Comparison of ENCODE assay signal across 10 cellular contexts in genomic region chr4:113979973-113980615, GRCh38. TPM values are rescaled to one million over a fixed set of nuclear protein-coding genes. Genes with fewer than 3 reads are reported as not detected.
DNase-seq lines count a peak whose midpoint lies in the region; ATAC-seq, FAIRE-seq and TF ChIP-seq lines count a peak whose summit lies in the region.
"Had no signal": no experiment of that assay in that cellular context is flagged by ENCODE, and none has a peak within 500 bp of the region (broad histone marks: within the 10 kb centered on the region; RNA-seq: fewer than 3 reads in every experiment).

No MANE protein-coding gene starts in this region.

- peak overlapping the region; percentile 45 for H2AFZ ChIP-seq in endothelial cell of umbilical vein (ENCODE audit: low read depth, low read length)

- TF ChIP-seq POLR2A in Peyer's patch (IDR thresholded peaks at IDR 0.05) = no peak
- TF ChIP-seq POLR2A in endothelial cell of umbilical vein (IDR thresholded peaks at IDR 0.05; ENCODE audit: low read depth, low read length) = no peak

- H4K20me1 ChIP-seq in endothelial cell of umbilical vein (replicated peaks; ENCODE audit: control insufficient read depth, extremely low read depth, insufficient read depth, low read length) = no peaks in the 10 kb centered on the region

- ATAC-seq in natural killer cell (no peak), HG02678 (IDR thresholded peaks at IDR 0.05; ENCODE audit: unreplicated experiment) (no peak), HG03108 (IDR thresholded peaks at IDR 0.05; ENCODE audit: unreplicated experiment) (no peak), GM18502 (IDR thresholded peaks at IDR 0.05; ENCODE audit: poor library complexity, unreplicated experiment) (no peak)

- intact Hi-C loops in endothelial cell of umbilical vein (cut with micrococcal nuclease) = loop anchor here (1.0 to 10.0 kb wide), 6 partner anchors 35 to 513 kb away; no protein-coding TSS in a partner anchor
- intact Hi-C loops in natural killer cell (cut with micrococcal nuclease) = loop anchor here (5.0 kb wide), 1 partner anchor 37 kb away; no protein-coding TSS in a partner anchor

- peak overlapping the region; percentile 94 for H3K4me3 Mint-ChIP-seq in natural killer cell

- H3K4me1 Mint-ChIP-seq in natural killer cell = peaks cover 21 to 33% of the 10 kb centered on the region in 2 donors

- POLR2A ChIA-PET in BJ (lab: Charles Lee) (interaction anchor here (0.6 to 0.8 kb wide), 2 partner anchors 21 to 41 kb away, joined by 3 to 4 read pairs; no protein-coding TSS in a partner anchor), endothelial cell of umbilical vein (lab: Charles Lee) (interaction anchor here (0.6 to 2.7 kb wide), 7 partner anchors 21 to 637 kb away, joined by 3 to 16 read pairs (median 4); no protein-coding TSS in a partner anchor)

- no peak for FAIRE-seq in endothelial cell of umbilical vein (lab: Jason Lieb, UNC)
- FAIRE-seq: GM18507 had no signal

- H3K9me3 ChIP-seq in Peyer's patch (no peaks in the 10 kb centered on the region), endothelial cell of umbilical vein (replicated peaks; ENCODE audit: control insufficient read depth, insufficient read depth, low read length) (no peaks in the 10 kb centered on the region)

- no peaks in the 10 kb centered on the region for H3K36me3 ChIP-seq in BJ (ENCODE audit: control insufficient read depth, insufficient read depth, low read length)
- H3K36me3 ChIP-seq in Peyer's patch = no peaks in the 10 kb centered on the region
- no peaks in the 10 kb centered on the region for H3K36me3 ChIP-seq in endothelial cell of umbilical vein (ENCODE audit: control insufficient read depth in 2 of 2, extremely low read depth in 1 of 2, insufficient read depth in 2 of 2, low read length in 2 of 2)

- no peaks in the 10 kb centered on the region for H3K9me1 ChIP-seq in endothelial cell of umbilical vein (replicated peaks; ENCODE audit: control insufficient read depth, extremely low read depth, insufficient read depth, low read length)

- CTCF ChIA-PET in BJ (lab: Yijun Ruan, JAX) (interaction anchor here (0.7 to 1.3 kb wide), 7 partner anchors 9 to 585 kb away, joined by 3 to 4 read pairs (median 3); no protein-coding TSS in a partner anchor), endothelial cell of umbilical vein (lab: Charles Lee) (interaction anchor here (0.6 to 2.1 kb wide), 16 partner anchors 11 to 585 kb away, joined by 3 to 13 read pairs (median 4); no protein-coding TSS in a partner anchor)

- peak overlapping the region; percentile 69 to 77 for H3K27ac Mint-ChIP-seq in natural killer cell

- no peaks in the 10 kb centered on the region for H3K9me3 Mint-ChIP-seq in natural killer cell

- peak overlapping the region; percentile 93 for H3K9ac ChIP-seq in endothelial cell of umbilical vein (replicated peaks; ENCODE audit: extremely low read depth, insufficient read depth, low read length)

- peak overlapping the region; percentile 28 to 72 (median 48) for H3K27ac ChIP-seq in Peyer's patch
- H3K27ac ChIP-seq in endothelial cell of umbilical vein (ENCODE audit: insufficient read depth, low read depth, low read length) = peak overlapping the region; percentile 92

- peaks cover 59% of the 10 kb centered on the region for H3K79me2 ChIP-seq in endothelial cell of umbilical vein (ENCODE audit: control insufficient read depth, insufficient read depth, low read length)

- DNase-seq in BJ (ENCODE audit: low read depth) (no peak), Peyer's patch (no peak), endothelial cell of umbilical vein (ENCODE audit: low read depth, low spot score) (peak; percentile 55), natural killer cell (no peak), SW 1271 (lab: John Stamatoyannopoulos, UW) (no peak)
- DNase-seq: NCI-H2227 treated with DMSO at 0.1 percent for 48 hours had no signal

- H3K4me1 ChIP-seq in Peyer's patch (peaks cover 0 to 5% (median 0%) of the 10 kb centered on the region in 4 donors), endothelial cell of umbilical vein (ENCODE audit: control insufficient read depth, extremely low read depth, insufficient read depth, low read length) (peaks cover 12% of the 10 kb centered on the region)

- TF ChIP-seq CTCF in BJ (IDR thresholded peaks at IDR 0.05; ENCODE audit: insufficient read depth, low read depth, low read length) = no peak
- TF ChIP-seq CTCF in Peyer's patch (IDR thresholded peaks at IDR 0.05) = no peak
- no peak for TF ChIP-seq CTCF in endothelial cell of umbilical vein (IDR thresholded peaks at IDR 0.05; ENCODE audit: extremely low read depth in 1 of 2, insufficient read depth in 1 of 2, low read depth in 1 of 2, low read length in 2 of 2)
- TF ChIP-seq CTCF in natural killer cell (IDR thresholded peaks at IDR 0.05) = no peak

- H3K36me3 Mint-ChIP-seq in natural killer cell = peaks cover 6% of the 10 kb centered on the region

- H3K4me2 ChIP-seq in endothelial cell of umbilical vein (ENCODE audit: insufficient read depth, low read length) = peak overlapping the region; percentile 95

- TSS peak; percentile 51 for BruUV-seq in endothelial cell of umbilical vein (replicated peaks; lab: Mats Ljungman, UMichigan)

- H3K27me3 Mint-ChIP-seq in natural killer cell (ENCODE audit: low read depth in 2 of 2) = peaks cover 32 to 38% of the 10 kb centered on the region in 2 donors

- H3K4me3 ChIP-seq in BJ (ENCODE audit: low read depth, low read length) (peak overlapping the region; percentile 77), Peyer's patch (peak overlapping the region; percentile 26 to 66 (median 45)), endothelial cell of umbilical vein (replicated peaks in 1 of 3; ENCODE audit: insufficient read depth in 1 of 3, low read depth in 1 of 3, low read length in 3 of 3) (peak overlapping the region; percentile 92 to 98 (median 97))

- dilution Hi-C loops in endothelial cell of umbilical vein (cut with MboI; ENCODE audit: extremely low pct_ligation_motif_present, low sequenced_read_pairs) = no loop called here

- H3K27me3 ChIP-seq in BJ (ENCODE audit: control insufficient read depth, insufficient read depth, low read length) (no peaks in the 10 kb centered on the region), Peyer's patch (no peaks in the 10 kb centered on the region), endothelial cell of umbilical vein (ENCODE audit: control insufficient read depth in 2 of 2, insufficient read depth in 2 of 2, low read length in 2 of 2) (no peaks in the 10 kb centered on the region)

TF ChIP-seq in endothelial cell of umbilical vein, 7 proteins besides CTCF, POLR2A, EP300 and RAD21:
- no peak for TF ChIP-seq FOS (IDR thresholded peaks at IDR 0.05; ENCODE audit: borderline replicate concordance, insufficient read depth, low read length)
- TF ChIP-seq, protein P1, sequence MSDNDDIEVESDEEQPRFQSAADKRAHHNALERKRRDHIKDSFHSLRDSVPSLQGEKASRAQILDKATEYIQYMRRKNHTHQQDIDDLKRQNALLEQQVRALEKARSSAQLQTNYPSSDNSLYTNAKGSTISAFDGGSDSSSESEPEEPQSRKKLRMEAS (IDR thresholded peaks at IDR 0.05; ENCODE audit: insufficient read depth, insufficient read length) = no peak
- TF ChIP-seq POLR2AphosphoS5 (IDR thresholded peaks at IDR 0.05; ENCODE audit: insufficient read depth, low read depth, low read length) = no peak
- no peak for TF ChIP-seq GATA2 (IDR thresholded peaks at IDR 0.05; ENCODE audit: insufficient read depth, insufficient read length, low read depth, low read length)
- no peak for TF ChIP-seq JUN (IDR thresholded peaks at IDR 0.05; ENCODE audit: borderline replicate concordance, insufficient read depth, insufficient read length, low read depth)
- no peak for TF ChIP-seq MYC (IDR thresholded peaks at IDR 0.05; ENCODE audit: low read depth, low read length)
- TF ChIP-seq EZH2 (IDR thresholded peaks at IDR 0.05; ENCODE audit: borderline replicate concordance, low read depth, low read length, severe bottlenecking) = no peak

RNA-seq across cellular contexts. Expression of gene ARSJ, which starts 0.6 kb away (rescaled TPM):
- polyA plus RNA-seq in BJ (2011; rRNA removed) = 18.4 and 24.9 TPM in 2 replicates
- 20.3 and 24.8 TPM in 2 replicates for polyA minus RNA-seq in BJ (2011; rRNA and poly(A)+ RNA removed)
- 1 to 10 TPM; 1.0 to 3.3 (median 1.4) TPM for total RNA-seq in Peyer's patch
- total RNA-seq in endothelial cell of umbilical vein = 44.0 and 50.0 TPM in 2 replicates
- 16.3 and 21.9 TPM in 2 replicates for polyA plus RNA-seq in endothelial cell of umbilical vein
- polyA plus RNA-seq in endothelial cell of umbilical vein (2011; cell fraction: cytosol; rRNA removed) = 21.2 and 22.9 TPM in 2 replicates
- 30.7 and 36.0 TPM in 2 replicates for polyA plus RNA-seq in endothelial cell of umbilical vein (2011; cell fraction: nucleus; rRNA removed)
- polyA plus RNA-seq in endothelial cell of umbilical vein (2012) = 37.8 and 39.0 TPM in 2 replicates
- 45.1 and 46.4 TPM in 2 replicates for polyA minus RNA-seq in endothelial cell of umbilical vein
- polyA minus RNA-seq in endothelial cell of umbilical vein (2011; cell fraction: cytosol; rRNA and poly(A)+ RNA removed) = 0.41 TPM
- polyA minus RNA-seq in endothelial cell of umbilical vein (2011; cell fraction: nucleus; rRNA and poly(A)+ RNA removed) = 120 and 128 TPM in 2 replicates
- 1 to 10 TPM; 1.5 to 2.3 (median 1.5) TPM for total RNA-seq in natural killer cell

Comparison
In these comparisons a context has a peak if more than half of its experiments do, and no peak if none do; other contexts are left out.
1. H3K4me3 ChIP-seq: peak in every context shown above with its lines; median percentile 97 in endothelial cell of umbilical vein; 77 in BJ; 45 in Peyer's patch.
2. RNA of gene ARSJ, which starts 0.6 kb away (total RNA-seq): 44.0 to 50.0 TPM in endothelial cell of umbilical vein; 1.5 to 2.3 TPM in natural killer cell and 1.0 to 3.3 TPM in Peyer's patch; every median in the first group is over 10 times any median in the second.